10 cellular contexts compared by ENCODE assay signal in the genomic region with DNA sequence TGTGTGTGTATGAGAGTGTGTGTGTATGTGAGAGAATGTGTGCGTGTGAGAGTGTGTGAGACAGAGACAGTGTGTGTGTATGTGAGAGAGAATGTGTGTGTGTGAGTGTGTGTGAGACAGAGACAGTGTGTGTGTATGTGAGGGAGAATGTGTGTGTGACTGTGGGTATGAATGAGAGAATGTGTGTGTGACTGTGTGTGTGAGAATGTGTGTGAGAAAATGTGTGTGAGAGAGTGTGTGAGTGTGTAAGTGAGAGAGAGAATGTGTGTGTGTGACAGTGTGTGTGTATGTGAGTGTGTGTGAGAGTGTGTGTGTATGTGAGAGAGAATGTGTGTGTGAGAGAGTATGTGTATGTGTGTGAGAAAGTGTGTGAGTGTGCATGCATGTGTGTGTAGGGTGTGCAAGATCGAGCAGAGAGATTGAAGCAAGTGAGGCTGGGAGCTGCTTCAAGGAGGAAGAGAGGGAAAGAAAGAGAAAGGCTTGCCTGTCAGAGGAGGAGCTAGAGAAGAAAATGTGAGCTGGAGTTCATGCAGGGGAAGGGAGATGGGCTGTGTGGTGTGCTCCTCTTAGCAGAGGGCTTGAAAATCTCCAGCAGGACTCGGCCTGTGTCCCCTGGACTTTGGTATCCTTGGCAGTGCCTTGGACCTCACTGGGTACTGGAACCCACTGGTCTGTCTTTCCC. TPM values are rescaled to one million over a fixed set of nuclear protein-coding genes. Genes with fewer than 3 reads are reported as not detected.
DNase-seq lines count a peak whose midpoint lies in the region; ATAC-seq and TF ChIP-seq lines count a peak whose summit lies in the region.
"Had no signal": no experiment of that assay in that cellular context is flagged by ENCODE, and none has a peak within 500 bp of the region (broad histone marks: within the 10 kb centered on the region; RNA-seq: fewer than 3 reads in every experiment).

No MANE protein-coding gene starts in this region.

- H3K4me3 ChIP-seq in Peyer's patch (no peak overlapping the region), thyroid gland (replicated peaks in 1 of 3) (no peak overlapping the region)
- H3K4me3 ChIP-seq: MG63 had no signal

- H3K27me3 ChIP-seq in Peyer's patch (no peaks in the 10 kb centered on the region), layer of hippocampus (ENCODE audit: control insufficient read depth, insufficient read depth, low read length) (no peaks in the 10 kb centered on the region), thyroid gland (no peaks in the 10 kb centered on the region)
- H3K27me3 ChIP-seq: MG63 had no signal

- intact Hi-C loops in thyroid gland (cut with DNase I): no loop called here

- peaks cover 0 to 44% (median 1%) of the 10 kb centered on the region in 4 donors for H3K4me1 ChIP-seq in Peyer's patch
- H3K4me1 ChIP-seq in thyroid gland: peaks cover 17 to 30% of the 10 kb centered on the region in 2 donors

- peak overlapping the region in 3 of 4 donors; percentile 32 to 81 (median 70) for H3K27ac ChIP-seq in Peyer's patch
- H3K27ac ChIP-seq in layer of hippocampus (ENCODE audit: low read depth, low read length): peak overlapping the region; percentile 46
- peak overlapping the region; percentile 56 to 87 (median 61) for H3K27ac ChIP-seq in thyroid gland

- ATAC-seq in GM18517 (IDR thresholded peaks at IDR 0.05; ENCODE audit: unreplicated experiment): no peak

- H3K36me3 ChIP-seq in Peyer's patch (no peaks in the 10 kb centered on the region), thyroid gland (no peaks in the 10 kb centered on the region)
- H3K36me3 ChIP-seq: MG63 had no signal

- 73 to 74% methylated on average over 3 of the region's 3 CpGs for WGBS in thyroid gland, 2 donors

- H3K9me3 ChIP-seq in Peyer's patch (no peaks in the 10 kb centered on the region), thyroid gland (no peaks in the 10 kb centered on the region)
- H3K9me3 ChIP-seq: MG63 had no signal

- TF ChIP-seq CTCF in Peyer's patch (IDR thresholded peaks at IDR 0.05) (no peak), thyroid gland (IDR thresholded peaks at IDR 0.05) (no peak)

- TF ChIP-seq POLR2A in Peyer's patch (IDR thresholded peaks at IDR 0.05): no peak
- TF ChIP-seq POLR2A in thyroid gland (IDR thresholded peaks at IDR 0.05): no peak

- peak; percentile 50 for DNase-seq in NCI-H2171 treated with DMSO at 0.1 percent for 48 hours (lab: John Stamatoyannopoulos, UW)
- DNase-seq in NCI-H2171 (lab: John Stamatoyannopoulos, UW): no peak
- DNase-seq in Peyer's patch: no peak
- no peak for DNase-seq in thyroid gland
- DNase-seq in activated CD4-positive, alpha-beta T cell treated with anti-CD3 and anti-CD28 coated beads, Interleukin-2, amount 50 U/mL, for 4 hours: no peak
- no peak for DNase-seq in central memory CD4-positive, alpha-beta T cell
- DNase-seq: activated CD4-positive, alpha-beta T cell treated with anti-CD3 and anti-CD28 coated beads for 4 hours; MG63 had no signal

RNA-seq across cellular contexts. Expression of a gene that starts 27.7 kb away (rescaled TPM):
- total RNA-seq in Peyer's patch: 100 to 1,000 TPM in 1 of 4 donors, 10 to 100 TPM in 3; 48.0 to 152 (median 69.9) TPM
- 10 to 100 TPM; 21.7 to 34.0 (median 30.9) TPM for total RNA-seq in thyroid gland
